In genomic region chr21:14551741-14552140, GRCh38 we compare ENCODE assay signal across 10 cellular contexts. TPM values are rescaled to one million over a fixed set of nuclear protein-coding genes. Genes with fewer than 3 reads are reported as not detected.
"Had no signal": no experiment of that assay in that cellular context is flagged by ENCODE, and none has a peak within 500 bp of the region (broad histone marks: within the 10 kb centered on the region; RNA-seq: fewer than 3 reads in every experiment).

No MANE protein-coding gene starts in this region.

- H3K27ac Mint-ChIP-seq: HFFc6 had no signal

- H3K36me3 Mint-ChIP-seq: IgD-negative memory B cell had no signal

- ATAC-seq: HCT116, HepG2 had no signal

- H3K27me3 Mint-ChIP-seq: IgD-negative memory B cell had no signal

- H3K27ac ChIP-seq: GM23248, HL-60 had no signal

- H3K9me3 Mint-ChIP-seq: IgD-negative memory B cell had no signal

- H3K4me3 ChIP-seq: GM23248, HAP-1 had no signal

- H3K4me3 Mint-ChIP-seq: HFFc6, IgD-negative memory B cell had no signal

- H3K36me3 ChIP-seq: HAP-1 had no signal

- H3K4me1 ChIP-seq: HAP-1 had no signal

- DNase-seq: GM23248, GOT3, H7, HFFc6 had no signal

- H3K9me3 ChIP-seq: HAP-1 had no signal

RNA-seq across cellular contexts. Expression of gene SAMSN1, which starts 5.6 kb away (rescaled TPM):
- total RNA-seq: GM23248, HepG2, HFFc6, HT1080 had no signal
